In genomic region chr12:53515291-53515680, GRCh38 we compare ENCODE assay signal across 27 cellular contexts. TPM values are rescaled to one million over a fixed set of nuclear protein-coding genes. Genes with fewer than 3 reads are reported as not detected.
"Had no signal": no experiment of that assay in that cellular context is flagged by ENCODE, and none has a peak within 500 bp of the region (broad histone marks: within the 10 kb centered on the region; RNA-seq: fewer than 3 reads in every experiment).

No MANE protein-coding gene starts in this region.

- H3K4me1 Mint-ChIP-seq: activated B cell treated with CpG ODN at 0.5 μM for 24 hours, T-cell had no signal

- ATAC-seq: activated CD8-positive, alpha-beta T cell treated with anti-CD3 and anti-CD28 coated beads, Interleukin-2, amount 10 ng/mL, durations not matched to agents 7 days and 5 days; activated T-cell treated with anti-CD3 and anti-CD28 coated beads, Interleukin-2, amount 50 U/mL, for 72 hours; left ventricle myocardium superior; naive thymus-derived CD4-positive, alpha-beta T cell; psoas muscle; T-cell had no signal

- H3K4me3 Mint-ChIP-seq: activated B cell treated with CpG ODN at 0.5 μM for 24 hours; activated CD8-positive, alpha-beta T cell treated with anti-CD3 and anti-CD28 coated beads, Interleukin-2, amount 10 ng/mL, durations not matched to agents 7 days and 5 days; activated naive CD4-positive, alpha-beta T cell treated with anti-CD3 and anti-CD28 coated beads for 36 hours; activated naive CD8-positive, alpha-beta T cell treated with anti-CD3 and anti-CD28 coated beads, Interleukin-2, amount 10 ng/mL, durations not matched to agents 7 days and 5 days; activated T-cell treated with anti-CD3 and anti-CD28 coated beads, Interleukin-2, amount 50 U/mL, for 72 hours; naive thymus-derived CD4-positive, alpha-beta T cell; T-cell; T-helper 2 cell treated with Interferon-gamma antibody and Interleukin-4, amounts not matched to agents 5 μg/mL and 100 μg/mL, for 36 hours had no signal

- DNase-seq: activated B cell treated with CpG ODN at 0.5 μM for 24 hours; activated CD8-positive, alpha-beta T cell treated with anti-CD3 and anti-CD28 coated beads, Interleukin-2, amount 10 ng/mL, durations not matched to agents 7 days and 5 days; activated effector memory CD4-positive, alpha-beta T cell treated with Interleukin-2 at 50 U/mL for 16 hours; activated naive CD4-positive, alpha-beta T cell treated with anti-CD3 and anti-CD28 coated beads for 36 hours; activated naive CD8-positive, alpha-beta T cell treated with anti-CD3 and anti-CD28 coated beads, Interleukin-2, amount 10 ng/mL, durations not matched to agents 7 days and 5 days; activated T-cell treated with anti-CD3 and anti-CD28 coated beads for 4 hours; activated T-cell treated with anti-CD3 and anti-CD28 coated beads, Interleukin-2, amount 50 U/mL, for 72 hours; dermis blood vessel endothelial cell; effector CD4-positive, alpha-beta T cell; esophagus squamous epithelium; foreskin melanocyte; islet precursor cell; left ventricle myocardium superior; midbrain; naive thymus-derived CD4-positive, alpha-beta T cell; ovary; psoas muscle; sigmoid colon; small intestine; stimulated activated CD4-positive, alpha-beta T cell treated with anti-CD3 and anti-CD28 coated beads, Interleukin-1b, Interleukin-23, amount 100 ng/mL, for 48 hours; stimulated activated naive CD4-positive, alpha-beta T cell treated with Interleukin-2 at 50 U/mL for 16 hours; T-cell; transverse colon had no signal

- H3K27me3 Mint-ChIP-seq: activated B cell treated with CpG ODN at 0.5 μM for 24 hours; activated naive CD8-positive, alpha-beta T cell treated with anti-CD3 and anti-CD28 coated beads, Interleukin-2, amount 10 ng/mL, durations not matched to agents 7 days and 5 days; naive thymus-derived CD4-positive, alpha-beta T cell; T-cell had no signal

- H3K27ac Mint-ChIP-seq: activated B cell treated with CpG ODN at 0.5 μM for 24 hours; activated CD8-positive, alpha-beta T cell treated with anti-CD3 and anti-CD28 coated beads, Interleukin-2, amount 10 ng/mL, durations not matched to agents 7 days and 5 days; activated naive CD4-positive, alpha-beta T cell treated with anti-CD3 and anti-CD28 coated beads for 36 hours; T-helper 2 cell treated with Interferon-gamma antibody and Interleukin-4, amounts not matched to agents 5 μg/mL and 100 μg/mL, for 36 hours had no signal

- H3K9me3 Mint-ChIP-seq: activated B cell treated with CpG ODN at 0.5 μM for 24 hours; activated naive CD4-positive, alpha-beta T cell treated with anti-CD3 and anti-CD28 coated beads for 36 hours; activated naive CD8-positive, alpha-beta T cell treated with anti-CD3 and anti-CD28 coated beads, Interleukin-2, amount 10 ng/mL, durations not matched to agents 7 days and 5 days; activated T-cell treated with anti-CD3 and anti-CD28 coated beads, Interleukin-2, amount 50 U/mL, for 72 hours; T-cell; T-helper 2 cell treated with Interferon-gamma antibody and Interleukin-4, amounts not matched to agents 5 μg/mL and 100 μg/mL, for 36 hours had no signal

RNA-seq across cellular contexts. Expression of gene NPFF, which starts 8.0 kb away (rescaled TPM):
- total RNA-seq: activated B cell treated with CpG ODN at 0.5 μM for 24 hours; activated CD8-positive, alpha-beta T cell treated with anti-CD3 and anti-CD28 coated beads, Interleukin-2, amount 10 ng/mL, durations not matched to agents 7 days and 5 days; activated naive CD4-positive, alpha-beta T cell treated with anti-CD3 and anti-CD28 coated beads for 36 hours; activated naive CD8-positive, alpha-beta T cell treated with anti-CD3 and anti-CD28 coated beads, Interleukin-2, amount 10 ng/mL, durations not matched to agents 7 days and 5 days; astrocyte; dermis blood vessel endothelial cell; left ventricle myocardium superior; naive thymus-derived CD4-positive, alpha-beta T cell; psoas muscle; sigmoid colon; T-cell; temporal lobe; transverse colon; vagina had no signal
